In genomic region chr7:133408212-133408611, GRCh38 we compare ENCODE assay signal across 2 cellular contexts.
A peak's percentile ranks its signal among the peaks of the same experiment; 100 is the strongest.
TF ChIP-seq lines count a peak whose summit lies in the region.

No MANE protein-coding gene starts in this region.

TF ChIP-seq in HEK293, 187 proteins besides CTCF, POLR2A, EP300 and RAD21 (continued from another document and continues in another):
- TF ChIP-seq INSM2 (tag by site-specific recombination; IDR thresholded peaks at IDR 0.05) (no peak), ZNF473 (tag by site-specific recombination; IDR thresholded peaks at IDR 0.05) (no peak), ZNF362 (tag by site-specific recombination; IDR thresholded peaks at IDR 0.05) (no peak), ZNF549 (tag by site-specific recombination; IDR thresholded peaks at IDR 0.05) (no peak), ZNF518A (tag by site-specific recombination; conservative IDR thresholded peaks at IDR 0.05; ENCODE audit: low read depth) (no peak), ZNF76 (tag by site-specific recombination; IDR thresholded peaks at IDR 0.05; ENCODE audit: borderline replicate concordance, low read depth) (no peak), ZNF23 (tag by site-specific recombination; IDR thresholded peaks at IDR 0.05; ENCODE audit: borderline replicate concordance) (no peak), OVOL3 (tag by site-specific recombination; IDR thresholded peaks at IDR 0.05) (no peak), PATZ1 (tag by site-specific recombination; IDR thresholded peaks at IDR 0.05) (no peak), ZNF302 (tag by site-specific recombination; IDR thresholded peaks at IDR 0.05; ENCODE audit: low read depth) (no peak), ZNF580 (tag by site-specific recombination; IDR thresholded peaks at IDR 0.05) (0 out of 2 replicates have a peak, but pooled peaks have one; percentile 52), ATF2 (tag by site-specific recombination; IDR thresholded peaks at IDR 0.05; ENCODE audit: low read depth) (no peak), FEZF1 (tag by site-specific recombination; IDR thresholded peaks at IDR 0.05) (no peak), ZNF664 (tag by site-specific recombination; IDR thresholded peaks at IDR 0.05) (no peak)

TF ChIP-seq in K562, 482 proteins besides CTCF, POLR2A, EP300 and RAD21 (continued from another document):
- 0 out of 2 replicates have a peak, but pooled peaks have one; percentile 2 for TF ChIP-seq TSC22D4 (tag; IDR thresholded peaks at IDR 0.05)
